Comparison of ENCODE assay signal across 2 cellular contexts in the genomic region with DNA sequence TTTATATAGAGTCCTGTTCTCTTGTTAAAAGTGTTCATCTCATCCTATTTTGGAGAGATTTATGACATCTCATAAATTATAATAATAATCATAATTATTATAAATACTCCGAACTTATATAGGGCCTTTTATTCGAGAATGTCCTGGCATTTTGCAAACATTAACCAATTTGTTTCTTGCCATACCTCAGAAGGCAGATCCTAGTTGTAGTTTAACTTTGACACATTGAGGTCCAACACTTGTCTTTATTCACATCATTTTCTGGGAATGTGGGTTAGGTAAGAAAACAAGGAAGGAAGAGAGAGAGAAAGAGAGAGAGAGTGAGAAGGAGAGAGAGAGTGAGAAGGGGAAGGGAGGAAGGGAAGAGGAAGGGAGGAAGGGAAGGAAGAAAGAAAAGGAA. TPM values are rescaled to one million over a fixed set of nuclear protein-coding genes. Genes with fewer than 3 reads are reported as not detected.
"Had no signal": no experiment of that assay in that cellular context is flagged by ENCODE, and none has a peak within 500 bp of the region (broad histone marks: within the 10 kb centered on the region; RNA-seq: fewer than 3 reads in every experiment).

Gene LYG1, minus strand, starts transcription at position 101 of the 400 bp plus-strand sequence. CDS start 5,527 bp downstream, outside the sequence.

RNA-seq across cellular contexts. Expression of gene LYG1, which starts in this region (rescaled TPM):
- total RNA-seq: GM23248, IMR-90 had no signal
